7 cellular contexts compared by ENCODE assay signal in the genomic region with DNA sequence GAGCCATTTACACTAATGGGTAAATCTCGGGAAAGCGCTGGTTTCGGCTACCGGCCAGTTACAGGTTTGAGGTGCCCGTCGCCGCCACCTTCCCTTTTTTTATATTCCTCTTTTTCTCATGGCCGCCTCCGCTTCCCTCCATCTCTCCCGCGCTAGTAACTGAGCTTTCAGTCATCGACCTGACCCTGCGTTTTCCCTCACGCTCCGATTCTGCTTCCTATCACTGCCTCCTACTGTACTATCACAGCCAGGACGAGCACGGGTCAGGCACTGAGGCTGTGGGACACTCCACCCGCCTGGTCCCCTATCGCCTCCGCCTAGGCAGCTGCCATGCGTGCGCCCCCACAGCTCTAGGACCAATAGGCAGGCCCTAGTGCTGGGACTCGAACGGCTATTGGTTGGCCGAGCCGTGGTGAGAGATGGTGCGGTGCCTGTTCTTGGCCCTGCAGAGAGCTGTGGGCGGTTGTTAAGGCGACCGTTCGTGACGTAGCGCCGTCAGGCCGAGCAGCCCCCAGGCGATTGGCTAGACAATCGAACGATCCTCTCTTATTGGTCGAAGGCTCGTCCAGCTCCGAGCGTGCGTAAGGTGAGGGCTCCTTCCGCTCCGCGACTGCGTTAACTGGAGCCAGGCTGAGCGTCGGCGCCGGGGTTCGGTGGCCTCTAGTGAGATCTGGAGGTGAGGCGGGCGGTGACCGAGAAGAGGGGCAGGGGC. TPM values are rescaled to one million over a fixed set of nuclear protein-coding genes. Genes with fewer than 3 reads are reported as not detected.
DNase-seq lines count a peak whose midpoint lies in the region; ATAC-seq and TF ChIP-seq lines count a peak whose summit lies in the region.

HMGCR (plus strand) TSS at position 596 of the 712 bp plus-strand sequence. CDS start 5,386 bp downstream, outside the sequence.

- TF ChIP-seq CTCF in astrocyte of the cerebellum (IDR thresholded peaks at IDR 0.05; ENCODE audit: low read depth, low read length, missing control alignments) = no peak

- peak within 1 kb of the TSS; percentile 92 for H3K4me3 ChIP-seq in astrocyte of the cerebellum (ENCODE audit: low read depth, low read length)

- peak; percentile 98 for ATAC-seq in GM18502 (IDR thresholded peaks at IDR 0.05; ENCODE audit: poor library complexity, unreplicated experiment)
- peak; percentile 98 for ATAC-seq in HG02970 (IDR thresholded peaks at IDR 0.05; ENCODE audit: low FRiP score, unreplicated experiment)

- DNase-seq in NCI-H1930 (lab: John Stamatoyannopoulos, UW) = peak; percentile 92 to 93
- DNase-seq in T-helper 22 cell (ENCODE audit: low read depth) = peak; percentile 96
- DNase-seq in astrocyte of the cerebellum (ENCODE audit: low read depth) = peak; percentile 98
- peak; percentile 95 for DNase-seq in hepatic stellate cell (ENCODE audit: low spot score)
- DNase-seq in renal cortical epithelial cell (ENCODE audit: low read depth) = peak; percentile 99

- in situ Hi-C loops in astrocyte of the cerebellum (cut with HindIII; ENCODE audit: low sequenced_read_pairs) = no loop called here

RNA-seq across cellular contexts. Expression of gene HMGCR, which starts in this region (rescaled TPM):
- total RNA-seq in renal cortical epithelial cell = 166 and 272 TPM in 2 replicates

Comparison
In these comparisons a context has a peak if more than half of its experiments do, and no peak if none do; other contexts are left out.
1. Peak in every context shown above with its lines: DNase-seq, ATAC-seq and H3K4me3 ChIP-seq.